ENCODE assay signal across 16 cellular contexts in genomic region chr4:138972956-138973819, GRCh38. TPM values are rescaled to one million over a fixed set of nuclear protein-coding genes. Genes with fewer than 3 reads are reported as not detected.
DNase-seq lines count a peak whose midpoint lies in the region.
"Had no signal": no experiment of that assay in that cellular context is flagged by ENCODE, and none has a peak within 500 bp of the region (broad histone marks: within the 10 kb centered on the region; RNA-seq: fewer than 3 reads in every experiment).

No MANE protein-coding gene starts in this region.

- H3K27ac Mint-ChIP-seq in activated T-helper 2 cell treated with anti-CD3 and anti-CD28 coated beads, Interferon-gamma antibody, Interleukin-2, Interleukin-4, amounts not matched to agents 10 μg/mL and 5 μg/mL and 100 μg/mL, durations not matched to agents 14 hours and 24 hours and 36 hours, result no peak overlapping the region
- H3K27ac Mint-ChIP-seq: activated naive CD4-positive, alpha-beta T cell treated with anti-CD3 and anti-CD28 coated beads, Interleukin-2, amount 50 U/mL, for 24 hours had no signal

- H3K4me1 Mint-ChIP-seq in activated T-helper 2 cell treated with anti-CD3 and anti-CD28 coated beads, Interferon-gamma antibody, Interleukin-2, Interleukin-4, amounts not matched to agents 10 μg/mL and 5 μg/mL and 100 μg/mL, durations not matched to agents 14 hours and 24 hours and 36 hours (ENCODE audit: low read depth), result no peaks in the 10 kb centered on the region
- H3K4me1 Mint-ChIP-seq: activated naive CD4-positive, alpha-beta T cell treated with anti-CD3 and anti-CD28 coated beads, Interleukin-2, amount 50 U/mL, for 24 hours; central memory CD8-positive, alpha-beta T cell had no signal

- intact Hi-C loops in activated T-helper 2 cell treated with anti-CD3 and anti-CD28 coated beads, Interferon-gamma antibody, Interleukin-2, Interleukin-4, amounts not matched to agents 10 μg/mL and 5 μg/mL and 100 μg/mL, durations not matched to agents 14 hours and 24 hours and 36 hours (cut with micrococcal nuclease), result no loop called here

- H3K4me3 Mint-ChIP-seq in activated T-helper 2 cell treated with anti-CD3 and anti-CD28 coated beads, Interferon-gamma antibody, Interleukin-2, Interleukin-4, amounts not matched to agents 10 μg/mL and 5 μg/mL and 100 μg/mL, durations not matched to agents 14 hours and 24 hours and 36 hours (ENCODE audit: low read depth), result no peak overlapping the region
- H3K4me3 Mint-ChIP-seq: activated naive CD4-positive, alpha-beta T cell treated with anti-CD3 and anti-CD28 coated beads, Interleukin-2, amount 50 U/mL, for 24 hours; central memory CD8-positive, alpha-beta T cell had no signal

- H3K36me3 Mint-ChIP-seq in activated T-helper 2 cell treated with anti-CD3 and anti-CD28 coated beads, Interferon-gamma antibody, Interleukin-2, Interleukin-4, amounts not matched to agents 10 μg/mL and 5 μg/mL and 100 μg/mL, durations not matched to agents 14 hours and 24 hours and 36 hours (ENCODE audit: low read depth), result no peaks in the 10 kb centered on the region
- H3K36me3 Mint-ChIP-seq: activated naive CD4-positive, alpha-beta T cell treated with anti-CD3 and anti-CD28 coated beads, Interleukin-2, amount 50 U/mL, for 24 hours had no signal

- DNase-seq in NCI-H2227 (lab: John Stamatoyannopoulos, UW; ENCODE audit: unreplicated experiment), result peak; percentile 6
- DNase-seq in NCI-H2227 treated with DMSO at 0.1 percent for 48 hours (lab: John Stamatoyannopoulos, UW), result no peak
- peak; percentile 76 for DNase-seq in NCI-H146 (lab: John Stamatoyannopoulos, UW)
- DNase-seq in ecto neural progenitor cell (ENCODE audit: low spot score), result peak; percentile 44
- DNase-seq in retina, result peak; percentile 20
- no peak for DNase-seq in COLO668 (lab: John Stamatoyannopoulos, UW; ENCODE audit: unreplicated experiment)
- no peak for DNase-seq in H4 (ENCODE audit: low spot score)
- no peak for DNase-seq in activated T-helper 2 cell treated with anti-CD3 and anti-CD28 coated beads, Interferon-gamma antibody, Interleukin-2, Interleukin-4, amounts not matched to agents 10 μg/mL and 5 μg/mL and 100 μg/mL, durations not matched to agents 14 hours and 24 hours and 36 hours (ENCODE audit: low spot score)
- DNase-seq: DMS153; Karpas-422; NCI-H510A; SHP77 treated with DMSO at 0.1 percent for 48 hours; stimulated activated CD4-positive, alpha-beta T cell treated with anti-CD3 and anti-CD28 coated beads, Interleukin-15, amount 100 ng/mL, for 24 hours; upper lobe of left lung had no signal

- H3K27me3 Mint-ChIP-seq in activated T-helper 2 cell treated with anti-CD3 and anti-CD28 coated beads, Interferon-gamma antibody, Interleukin-2, Interleukin-4, amounts not matched to agents 10 μg/mL and 5 μg/mL and 100 μg/mL, durations not matched to agents 14 hours and 24 hours and 36 hours (ENCODE audit: low read depth), result no peaks in the 10 kb centered on the region
- H3K27me3 Mint-ChIP-seq: activated naive CD4-positive, alpha-beta T cell treated with anti-CD3 and anti-CD28 coated beads, Interleukin-2, amount 50 U/mL, for 24 hours; central memory CD8-positive, alpha-beta T cell had no signal

- no peaks in the 10 kb centered on the region for H3K9me3 Mint-ChIP-seq in activated T-helper 2 cell treated with anti-CD3 and anti-CD28 coated beads, Interferon-gamma antibody, Interleukin-2, Interleukin-4, amounts not matched to agents 10 μg/mL and 5 μg/mL and 100 μg/mL, durations not matched to agents 14 hours and 24 hours and 36 hours
- H3K9me3 Mint-ChIP-seq: activated naive CD4-positive, alpha-beta T cell treated with anti-CD3 and anti-CD28 coated beads, Interleukin-2, amount 50 U/mL, for 24 hours; central memory CD8-positive, alpha-beta T cell had no signal

RNA-seq across cellular contexts. Expression of gene NOCT, which starts 42.4 kb away (rescaled TPM):
- total RNA-seq in H4 (2014; rRNA removed; shearing (Covaris generic)), result 11.9 and 15.1 TPM in 2 replicates
- 20.3 and 22.1 TPM in 2 replicates for total RNA-seq in activated T-helper 2 cell treated with anti-CD3 and anti-CD28 coated beads, Interferon-gamma antibody, Interleukin-2, Interleukin-4, amounts not matched to agents 10 μg/mL and 5 μg/mL and 100 μg/mL, durations not matched to agents 14 hours and 24 hours and 36 hours

Comparison
In these comparisons a context has a peak if more than half of its experiments do, and no peak if none do; other contexts are left out.
1. DNase-seq: peak in NCI-H2227 (single experiment), NCI-H146 (single experiment), ecto neural progenitor cell (single experiment) and retina (single experiment); none in NCI-H2227 treated with DMSO at 0.1 percent for 48 hours (single experiment), COLO668 (single experiment), H4 (single experiment) and activated T-helper 2 cell treated with anti-CD3 and anti-CD28 coated beads, Interferon-gamma antibody, Interleukin-2, Interleukin-4, amounts not matched to agents 10 μg/mL and 5 μg/mL and 100 μg/mL, durations not matched to agents 14 hours and 24 hours and 36 hours (single experiment).